ENCODE assay signal across 8 cellular contexts in genomic region chr17:49548506-49549310, GRCh38. TPM values are rescaled to one million over a fixed set of nuclear protein-coding genes. Genes with fewer than 3 reads are reported as not detected.
DNase-seq lines count a peak whose midpoint lies in the region; TF ChIP-seq lines count a peak whose summit lies in the region.

No MANE protein-coding gene starts in this region.

- no peak overlapping the region for H3K4me3 Mint-ChIP-seq in activated T-helper 1 cell treated with anti-CD3 and anti-CD28 coated beads, Interleukin-12 subunit alpha, Interleukin-12 subunit beta, Interleukin-2, Interleukin-4 antibody, amounts not matched to agents 30 ng/mL and 10 ng/mL and 1 ng/mL, durations not matched to agents 14 hours and 24 hours and 36 hours

- DNase-seq in AG20443 (ENCODE audit: low spot score) = peak; percentile 76
- DNase-seq in H4 (ENCODE audit: low spot score) = peak; percentile 49
- no peak for DNase-seq in astrocyte of the cerebellum (ENCODE audit: low read depth)
- DNase-seq in iris pigment epithelial cell (ENCODE audit: low read depth) = peak; percentile 47
- no peak for DNase-seq in amniotic stem cell (lab: John Stamatoyannopoulos, UW)
- DNase-seq in NCI-H1930 (lab: John Stamatoyannopoulos, UW) = no peak
- DNase-seq in NCI-H1092 treated with DMSO at 0.1 percent for 48 hours (lab: John Stamatoyannopoulos, UW) = no peak
- DNase-seq in activated T-helper 1 cell treated with anti-CD3 and anti-CD28 coated beads, Interleukin-12 subunit alpha, Interleukin-12 subunit beta, Interleukin-2, Interleukin-4 antibody, amounts not matched to agents 30 ng/mL and 10 ng/mL and 1 ng/mL, durations not matched to agents 14 hours and 24 hours and 36 hours (ENCODE audit: low spot score) = no peak

- TF ChIP-seq CTCF in astrocyte of the cerebellum (IDR thresholded peaks at IDR 0.05; ENCODE audit: low read depth, low read length, missing control alignments) = peak; percentile 72

- H3K36me3 Mint-ChIP-seq in activated T-helper 1 cell treated with anti-CD3 and anti-CD28 coated beads, Interleukin-12 subunit alpha, Interleukin-12 subunit beta, Interleukin-2, Interleukin-4 antibody, amounts not matched to agents 30 ng/mL and 10 ng/mL and 1 ng/mL, durations not matched to agents 14 hours and 24 hours and 36 hours (ENCODE audit: low read depth) = no peaks in the 10 kb centered on the region

- H3K9me3 Mint-ChIP-seq in activated T-helper 1 cell treated with anti-CD3 and anti-CD28 coated beads, Interleukin-12 subunit alpha, Interleukin-12 subunit beta, Interleukin-2, Interleukin-4 antibody, amounts not matched to agents 30 ng/mL and 10 ng/mL and 1 ng/mL, durations not matched to agents 14 hours and 24 hours and 36 hours = peaks cover 8% of the 10 kb centered on the region

- intact Hi-C loops in activated T-helper 1 cell treated with anti-CD3 and anti-CD28 coated beads, Interleukin-12 subunit alpha, Interleukin-12 subunit beta, Interleukin-2, Interleukin-4 antibody, amounts not matched to agents 30 ng/mL and 10 ng/mL and 1 ng/mL, durations not matched to agents 14 hours and 24 hours and 36 hours (cut with micrococcal nuclease) = no loop called here

- H3K27me3 Mint-ChIP-seq in activated T-helper 1 cell treated with anti-CD3 and anti-CD28 coated beads, Interleukin-12 subunit alpha, Interleukin-12 subunit beta, Interleukin-2, Interleukin-4 antibody, amounts not matched to agents 30 ng/mL and 10 ng/mL and 1 ng/mL, durations not matched to agents 14 hours and 24 hours and 36 hours (ENCODE audit: insufficient read depth) = peaks cover 4% of the 10 kb centered on the region

- in situ Hi-C loops in astrocyte of the cerebellum (cut with HindIII; ENCODE audit: low sequenced_read_pairs) = no loop called here

- no peaks in the 10 kb centered on the region for H3K4me1 Mint-ChIP-seq in activated T-helper 1 cell treated with anti-CD3 and anti-CD28 coated beads, Interleukin-12 subunit alpha, Interleukin-12 subunit beta, Interleukin-2, Interleukin-4 antibody, amounts not matched to agents 30 ng/mL and 10 ng/mL and 1 ng/mL, durations not matched to agents 14 hours and 24 hours and 36 hours (ENCODE audit: low read depth)

- no peak overlapping the region for H3K27ac Mint-ChIP-seq in activated T-helper 1 cell treated with anti-CD3 and anti-CD28 coated beads, Interleukin-12 subunit alpha, Interleukin-12 subunit beta, Interleukin-2, Interleukin-4 antibody, amounts not matched to agents 30 ng/mL and 10 ng/mL and 1 ng/mL, durations not matched to agents 14 hours and 24 hours and 36 hours

- no peak overlapping the region for H3K4me3 ChIP-seq in astrocyte of the cerebellum (ENCODE audit: low read depth, low read length)

RNA-seq across cellular contexts. Expression of gene NXPH3, which starts 27.0 kb away (rescaled TPM):
- 0.15 and 0.23 TPM in 2 replicates for total RNA-seq in H4 (2014; rRNA removed; shearing (Covaris generic))
- not detected in 2 replicates for total RNA-seq in activated T-helper 1 cell treated with anti-CD3 and anti-CD28 coated beads, Interleukin-12 subunit alpha, Interleukin-12 subunit beta, Interleukin-2, Interleukin-4 antibody, amounts not matched to agents 30 ng/mL and 10 ng/mL and 1 ng/mL, durations not matched to agents 14 hours and 24 hours and 36 hours

RNA-seq across cellular contexts. Expression of gene NGFR, which starts 53.6 kb away (rescaled TPM):
- total RNA-seq in H4 (2014; rRNA removed; shearing (Covaris generic)) = 0.37 TPM in 2 replicates
- 0.13 and 0.20 TPM in 2 replicates for total RNA-seq in activated T-helper 1 cell treated with anti-CD3 and anti-CD28 coated beads, Interleukin-12 subunit alpha, Interleukin-12 subunit beta, Interleukin-2, Interleukin-4 antibody, amounts not matched to agents 30 ng/mL and 10 ng/mL and 1 ng/mL, durations not matched to agents 14 hours and 24 hours and 36 hours

Comparison
In these comparisons a context has a peak if more than half of its experiments do, and no peak if none do; other contexts are left out.
1. DNase-seq: peak in AG20443 (single experiment), H4 (single experiment) and iris pigment epithelial cell (single experiment); none in astrocyte of the cerebellum (single experiment), amniotic stem cell (single experiment), NCI-H1930 (0 of 2), NCI-H1092 treated with DMSO at 0.1 percent for 48 hours (single experiment) and activated T-helper 1 cell treated with anti-CD3 and anti-CD28 coated beads, Interleukin-12 subunit alpha, Interleukin-12 subunit beta, Interleukin-2, Interleukin-4 antibody, amounts not matched to agents 30 ng/mL and 10 ng/mL and 1 ng/mL, durations not matched to agents 14 hours and 24 hours and 36 hours (single experiment).